ENCODE assay signal across 1 cellular context in genomic region chr20:32969356-32970114, GRCh38.
TF ChIP-seq lines count a peak whose summit lies in the region.

No MANE protein-coding gene starts in this region.

TF ChIP-seq in K562, 482 proteins besides CTCF, POLR2A, EP300 and RAD21:
- TF ChIP-seq RBM25 (IDR thresholded peaks at IDR 0.05; ENCODE audit: low read depth, low read length, severe bottlenecking) (peak; percentile 67), PATZ1 (CRISPR knock-in tag; IDR thresholded peaks at IDR 0.05; ENCODE audit: borderline replicate concordance) (no peak), ZFP36 (IDR thresholded peaks at IDR 0.05; ENCODE audit: low read depth, low read length, partially characterized antibody) (peak; percentile 95), PKNOX1 (IDR thresholded peaks at IDR 0.05) (no peak)
